ENCODE assay signal across 9 cellular contexts in the genomic region with DNA sequence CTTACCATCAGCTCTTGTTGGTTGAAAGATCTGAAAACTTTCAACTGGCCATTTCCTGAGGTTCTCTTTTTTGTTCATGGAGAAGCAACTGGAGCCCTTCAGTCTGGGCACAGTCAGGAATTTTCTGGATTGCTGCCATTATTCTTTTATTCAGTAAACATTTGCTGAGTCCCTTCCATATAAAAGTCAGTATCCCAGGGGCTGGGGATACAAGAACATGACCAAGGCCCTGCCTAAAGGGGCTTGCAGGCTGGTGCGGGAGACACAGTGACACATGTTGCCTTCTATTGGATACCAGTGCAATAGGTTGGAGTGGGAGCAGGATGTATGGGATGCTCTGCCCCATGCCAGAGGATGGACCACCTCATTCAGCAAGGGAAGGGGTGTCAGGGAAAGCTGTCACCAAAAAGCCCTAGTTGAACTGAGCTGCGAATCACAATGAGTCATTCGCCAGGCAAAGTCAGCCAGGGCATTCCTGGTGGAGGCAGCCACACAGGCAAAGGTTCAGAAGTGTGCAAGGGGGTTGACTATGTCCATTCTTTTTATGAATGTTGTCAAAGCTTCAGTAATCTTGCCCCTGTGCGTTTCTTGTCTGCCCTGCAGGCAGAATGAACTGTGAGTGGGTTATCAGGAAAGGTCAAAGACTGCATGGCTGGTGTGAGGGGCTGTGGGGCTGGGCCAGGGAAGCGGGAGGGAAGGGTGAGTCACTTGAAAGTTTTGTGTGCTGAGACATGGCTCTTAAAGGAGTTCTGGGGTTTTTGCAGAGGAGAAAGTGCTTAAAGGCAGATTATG.
DNase-seq lines count a peak whose midpoint lies in the region; ATAC-seq and TF ChIP-seq lines count a peak whose summit lies in the region.
"Had no signal": no experiment of that assay in that cellular context is flagged by ENCODE, and none has a peak within 500 bp of the region (broad histone marks: within the 10 kb centered on the region; RNA-seq: fewer than 3 reads in every experiment).

No MANE protein-coding gene starts in this region.

- H3K27me3 Mint-ChIP-seq in CD8-positive, alpha-beta T cell (ENCODE audit: low read depth), result peaks cover 2% of the 10 kb centered on the region

- no peak for TF ChIP-seq CTCF in fibroblast of mammary gland (conservative IDR thresholded peaks at IDR 0.05; ENCODE audit: control insufficient read depth, insufficient read depth, low read depth, low read length)
- TF ChIP-seq CTCF in CD8-positive, alpha-beta T cell (IDR thresholded peaks at IDR 0.05), result no peak

- DNase-seq in GM04504 (ENCODE audit: low read depth), result peak; percentile 71
- DNase-seq in RKO (ENCODE audit: low spot score), result peak; percentile 81
- peak; percentile 85 for DNase-seq in fibroblast of mammary gland (ENCODE audit: low read depth)
- DNase-seq in posterior vena cava (ENCODE audit: low spot score), result peak; percentile 84
- no peak for DNase-seq in effector CD8-positive, alpha-beta T cell (lab: John Stamatoyannopoulos, UW)
- DNase-seq in NCI-H146 treated with DMSO at 0.1 percent for 48 hours (lab: John Stamatoyannopoulos, UW; ENCODE audit: unreplicated experiment), result no peak
- DNase-seq in HuH-7.5 (ENCODE audit: low spot score), result no peak
- DNase-seq in CD8-positive, alpha-beta T cell, result no peak
- DNase-seq: activated gamma-delta T cell treated with Interleukin-2 at 50 U/mL for 16 hours had no signal

- no peaks in the 10 kb centered on the region for H3K4me1 ChIP-seq in CD8-positive, alpha-beta T cell (ENCODE audit: insufficient read depth, low read length)

- no peaks in the 10 kb centered on the region for H3K36me3 ChIP-seq in CD8-positive, alpha-beta T cell (ENCODE audit: insufficient read depth, low read length)

- H3K4me1 Mint-ChIP-seq in CD8-positive, alpha-beta T cell (ENCODE audit: low read depth), result peaks cover 4% of the 10 kb centered on the region

- intact Hi-C loops in posterior vena cava (cut with DNase I), result no loop called here
- intact Hi-C loops in CD8-positive, alpha-beta T cell (cut with DNase I, micrococcal nuclease), result no loop called here

- no peaks in the 10 kb centered on the region for H3K9me3 ChIP-seq in CD8-positive, alpha-beta T cell (ENCODE audit: low read length)

- H3K27ac ChIP-seq in CD8-positive, alpha-beta T cell (ENCODE audit: low read depth, low read length), result no peak overlapping the region

- no peak overlapping the region for H3K4me3 Mint-ChIP-seq in CD8-positive, alpha-beta T cell

- H3K27me3 ChIP-seq in CD8-positive, alpha-beta T cell (ENCODE audit: insufficient read depth, low read length), result no peaks in the 10 kb centered on the region

- POLR2A ChIA-PET in CD8-positive, alpha-beta T cell (lab: Charles Lee), result no interaction called here

- H3K36me3 Mint-ChIP-seq in CD8-positive, alpha-beta T cell, result no peaks in the 10 kb centered on the region

- no peaks in the 10 kb centered on the region for H3K9me3 Mint-ChIP-seq in CD8-positive, alpha-beta T cell

- no peak for ATAC-seq in CD8-positive, alpha-beta T cell

- CTCF ChIA-PET in CD8-positive, alpha-beta T cell (lab: Charles Lee), result no interaction called here

- H3K4me3 ChIP-seq in fibroblast of mammary gland (ENCODE audit: control insufficient read depth, low read depth, low read length), result no peak overlapping the region
- H3K4me3 ChIP-seq in CD8-positive, alpha-beta T cell (ENCODE audit: low read depth, low read length), result no peak overlapping the region

- H3K27ac Mint-ChIP-seq in CD8-positive, alpha-beta T cell, result no peak overlapping the region

Comparison
In these comparisons a context has a peak if more than half of its experiments do, and no peak if none do; other contexts are left out.
1. DNase-seq: peak in GM04504 (single experiment), RKO (single experiment), fibroblast of mammary gland (single experiment) and posterior vena cava (single experiment); none in effector CD8-positive, alpha-beta T cell (single experiment), NCI-H146 treated with DMSO at 0.1 percent for 48 hours (single experiment), HuH-7.5 (single experiment) and CD8-positive, alpha-beta T cell (0 of 7).